8 cellular contexts compared by ENCODE assay signal in genomic region chr22:18056802-18057474, GRCh38. TPM values are rescaled to one million over a fixed set of nuclear protein-coding genes. Genes with fewer than 3 reads are reported as not detected.
DNase-seq lines count a peak whose midpoint lies in the region; ATAC-seq and TF ChIP-seq lines count a peak whose summit lies in the region.

No MANE protein-coding gene starts in this region.

- H3K4me3 Mint-ChIP-seq in T-helper 17 cell: no peak overlapping the region
- no peak overlapping the region for H3K4me3 Mint-ChIP-seq in CD4-positive, alpha-beta memory T cell

- H3K4me3 ChIP-seq in HCT116 (replicated peaks in 1 of 2; ENCODE audit: low read depth in 1 of 2, low read length in 2 of 2): no peak overlapping the region
- peak overlapping the region; percentile 18 for H3K4me3 ChIP-seq in parathyroid adenoma (ENCODE audit: low read depth, low read length)
- H3K4me3 ChIP-seq in PC-9: no peak overlapping the region
- no peak overlapping the region for H3K4me3 ChIP-seq in CD4-positive, alpha-beta memory T cell (ENCODE audit: low read length in 2 of 2)

- no peak overlapping the region for H2AFZ ChIP-seq in HCT116 (ENCODE audit: low read depth, low read length, poor library complexity, severe bottlenecking)
- H2AFZ ChIP-seq in parathyroid adenoma: peak overlapping the region; percentile 65
- H2AFZ ChIP-seq in PC-9: no peak overlapping the region

- H3K4me1 ChIP-seq in HCT116 (ENCODE audit: control insufficient read depth in 1 of 2, insufficient read depth in 2 of 2, low read length in 2 of 2): peaks cover 0 to 37% of the 10 kb centered on the region in 2 experiments; a peak in 3 of 4 replicates
- peaks cover 14% of the 10 kb centered on the region for H3K4me1 ChIP-seq in parathyroid adenoma
- H3K4me1 ChIP-seq in PC-9 (replicated peaks; ENCODE audit: insufficient read depth): peaks cover 17% of the 10 kb centered on the region
- H3K4me1 ChIP-seq in CD4-positive, alpha-beta memory T cell (ENCODE audit: insufficient read depth, low read length): no peaks in the 10 kb centered on the region

- no peaks in the 10 kb centered on the region for H4K20me1 ChIP-seq in HCT116 (ENCODE audit: insufficient read depth)
- no peaks in the 10 kb centered on the region for H4K20me1 ChIP-seq in PC-9 (ENCODE audit: insufficient read depth)

- peaks cover 28% of the 10 kb centered on the region for H3K27me3 Mint-ChIP-seq in T-helper 17 cell
- H3K27me3 Mint-ChIP-seq in CD4-positive, alpha-beta memory T cell: peaks cover 7 to 9% of the 10 kb centered on the region in 2 donors

- POLR2A ChIA-PET in HCT116 (lab: Charles Lee) (interaction anchor here (0.8 kb wide), 1 partner anchor 8 kb away, joined by 3 read pairs; no protein-coding TSS in a partner anchor), PC-9 (lab: Charles Lee; ENCODE audit: unreplicated experiment) (no interaction called here)
- POLR2A ChIA-PET in CD4-positive, alpha-beta memory T cell (lab: Charles Lee; ENCODE audit: partially characterized antibody): no interaction called here

- peaks cover 6% of the 10 kb centered on the region for H3K4me1 Mint-ChIP-seq in T-helper 17 cell
- no peaks in the 10 kb centered on the region for H3K4me1 Mint-ChIP-seq in CD4-positive, alpha-beta memory T cell

- no peak for TF ChIP-seq RAD21 in HCT116 (IDR thresholded peaks at IDR 0.05; ENCODE audit: low read depth)

- H3K9me3 ChIP-seq in HCT116 (ENCODE audit: control insufficient read depth in 1 of 2, insufficient read depth in 1 of 2, low read depth in 1 of 2, low read length in 2 of 2) (no peaks in the 10 kb centered on the region), T-helper 17 cell (ENCODE audit: control insufficient read depth, low read length, poor library complexity, severe bottlenecking) (no peaks in the 10 kb centered on the region), parathyroid adenoma (ENCODE audit: control insufficient read depth, low read length) (no peaks in the 10 kb centered on the region), PC-9 (ENCODE audit: insufficient read depth, low read depth) (no peaks in the 10 kb centered on the region)
- H3K9me3 ChIP-seq in CD4-positive, alpha-beta memory T cell (ENCODE audit: control insufficient read depth in 1 of 2, low read length in 2 of 2): no peaks in the 10 kb centered on the region

- no peaks in the 10 kb centered on the region for H3K27me3 ChIP-seq in HCT116 (ENCODE audit: insufficient read depth, low read length)
- no peaks in the 10 kb centered on the region for H3K27me3 ChIP-seq in parathyroid adenoma (ENCODE audit: control insufficient read depth, insufficient read depth, low read length)
- no peaks in the 10 kb centered on the region for H3K27me3 ChIP-seq in PC-9 (ENCODE audit: insufficient read depth, low read depth)
- H3K27me3 ChIP-seq in CD4-positive, alpha-beta memory T cell (ENCODE audit: insufficient read depth, low read length): no peaks in the 10 kb centered on the region

- intact Hi-C loops in HCT116 (cut with micrococcal nuclease) (no loop called here), PC-9 (cut with micrococcal nuclease; ENCODE audit: unreplicated experiment) (no loop called here)
- intact Hi-C loops in CD4-positive, alpha-beta memory T cell (cut with micrococcal nuclease): no loop called here

- no peaks in the 10 kb centered on the region; the same call in 1 of the 2 replicates for H3K9me2 ChIP-seq in HCT116 (ENCODE audit: insufficient read depth)
- no peaks in the 10 kb centered on the region for H3K9me2 ChIP-seq in PC-9 (ENCODE audit: insufficient read depth)

- TF ChIP-seq CTCF in GM13976 (IDR thresholded peaks at IDR 0.05; ENCODE audit: borderline replicate concordance, control extremely low read depth, extremely low read depth, insufficient read depth, missing control alignments): no peak
- no peak for TF ChIP-seq CTCF in HCT116 (IDR thresholded peaks at IDR 0.05 in 2 of 3, conservative IDR thresholded peaks at IDR 0.05 in 1 of 3; ENCODE audit: borderline replicate concordance in 1 of 3, insufficient read depth in 1 of 3, low read depth in 2 of 3, low read length in 2 of 3)
- TF ChIP-seq CTCF in parathyroid adenoma (IDR thresholded peaks at IDR 0.05): no peak
- TF ChIP-seq CTCF in PC-9 (conservative IDR thresholded peaks at IDR 0.05): no peak

- no peaks in the 10 kb centered on the region for H3K36me3 ChIP-seq in HCT116 (ENCODE audit: control insufficient read depth in 1 of 2, insufficient read depth in 2 of 2, low read length in 2 of 2)
- no peaks in the 10 kb centered on the region for H3K36me3 ChIP-seq in parathyroid adenoma (ENCODE audit: control insufficient read depth, insufficient read depth, low read length)
- H3K36me3 ChIP-seq in PC-9 (ENCODE audit: low read depth): no peaks in the 10 kb centered on the region
- H3K36me3 ChIP-seq in CD4-positive, alpha-beta memory T cell (ENCODE audit: insufficient read depth, low read length): no peaks in the 10 kb centered on the region

- no peaks in the 10 kb centered on the region for H3F3A ChIP-seq in PC-9 (ENCODE audit: insufficient read depth, low read depth)

- BruUV-seq in HCT116 (replicated peaks; lab: Mats Ljungman, UMichigan) (no TSS peak), PC-9 (replicated peaks; lab: Mats Ljungman, UMichigan) (no TSS peak)

- CTCF ChIA-PET in HCT116 (lab: Charles Lee) (interaction anchor here (0.6 kb wide), 1 partner anchor 15 kb away, joined by 3 read pairs; no protein-coding TSS in a partner anchor), PC-9 (lab: Charles Lee) (no interaction called here)
- CTCF ChIA-PET in CD4-positive, alpha-beta memory T cell (lab: Charles Lee; ENCODE audit: partially characterized antibody): interaction anchor here (2.0 to 2.3 kb wide), 2 partner anchors 19 to 227 kb away, joined by 5 to 8 read pairs; no protein-coding TSS in a partner anchor

- ATAC-seq in HCT116 (no peak), T-helper 17 cell (peak; percentile 66)

- peak; percentile 63 for DNase-seq in GM13976 (ENCODE audit: low spot score)
- DNase-seq in HCT116 (ENCODE audit: low read depth, low spot score): no peak
- no peak for DNase-seq in T-helper 17 cell
- DNase-seq in PC-9: no peak
- no peak for DNase-seq in NCI-H2227 (lab: John Stamatoyannopoulos, UW; ENCODE audit: unreplicated experiment)
- no peak for DNase-seq in glomerular visceral epithelial cell (ENCODE audit: extremely low spot score)
- DNase-seq in CD4-positive, alpha-beta memory T cell: no peak

- in situ Hi-C loops in GM13976 (cut with MboI; ENCODE audit: low sequenced_read_pairs, unreplicated experiment): no loop called here

- RAD21 ChIA-PET in HCT116 (lab: Charles Lee; ENCODE audit: low non-redundant PET in 1 of 2, low total read pairs in 2 of 2, uncharacterized antibody in 2 of 2, unreplicated experiment in 2 of 2): no interaction called here

- H3K9ac ChIP-seq in HCT116 (ENCODE audit: low read length): no peak overlapping the region; the same call in 1 of the 2 replicates
- no peak overlapping the region for H3K9ac ChIP-seq in parathyroid adenoma

- H3K4me2 ChIP-seq in HCT116 (ENCODE audit: low read length) (peak overlapping the region; percentile 31), parathyroid adenoma (ENCODE audit: low read length) (peak overlapping the region; percentile 50), PC-9 (no peak overlapping the region)

- H3K27ac ChIP-seq in HCT116 (ENCODE audit: low read depth, low read length) (no peak overlapping the region), parathyroid adenoma (peak overlapping the region; percentile 66), PC-9 (no peak overlapping the region)
- H3K27ac ChIP-seq in CD4-positive, alpha-beta memory T cell (ENCODE audit: low read depth, low read length): no peak overlapping the region

- peak overlapping the region; percentile 54 for H3K27ac Mint-ChIP-seq in T-helper 17 cell
- no peak overlapping the region for H3K27ac Mint-ChIP-seq in CD4-positive, alpha-beta memory T cell

- TF ChIP-seq POLR2A in HCT116 (IDR thresholded peaks at IDR 0.05; ENCODE audit: borderline replicate concordance, extremely low read depth, insufficient read depth, insufficient read length): no peak

- H3K9me3 Mint-ChIP-seq in CD4-positive, alpha-beta memory T cell: peaks cover 0 to 1% (median 0%) of the 10 kb centered on the region in 8 donors

- H3K36me3 Mint-ChIP-seq in T-helper 17 cell (ENCODE audit: low read depth): peaks cover 2% of the 10 kb centered on the region
- H3K36me3 Mint-ChIP-seq in CD4-positive, alpha-beta memory T cell: no peaks in the 10 kb centered on the region

- no peaks in the 10 kb centered on the region for H3K79me2 ChIP-seq in HCT116 (ENCODE audit: insufficient read depth, low read length)
- no peaks in the 10 kb centered on the region for H3K79me2 ChIP-seq in parathyroid adenoma
- no peaks in the 10 kb centered on the region for H3K79me2 ChIP-seq in PC-9 (ENCODE audit: low read depth)

TF ChIP-seq in HCT116, 20 proteins besides CTCF, POLR2A, EP300 and RAD21:
- TF ChIP-seq FOSL1 (IDR thresholded peaks at IDR 0.05; ENCODE audit: low read depth): no peak
- no peak for TF ChIP-seq CBX3 (IDR thresholded peaks at IDR 0.05; ENCODE audit: low read depth)
- no peak for TF ChIP-seq JUND (IDR thresholded peaks at IDR 0.05)
- no peak for TF ChIP-seq ELF1 (IDR thresholded peaks at IDR 0.05; ENCODE audit: borderline replicate concordance, low read depth)
- TF ChIP-seq CEBPB (IDR thresholded peaks at IDR 0.05; ENCODE audit: low read depth): no peak
- TF ChIP-seq YY1 (IDR thresholded peaks at IDR 0.05; ENCODE audit: extremely low read depth, insufficient replicate concordance, low read depth, low read length): no peak
- no peak for TF ChIP-seq SP1 (IDR thresholded peaks at IDR 0.05; ENCODE audit: low read depth)
- no peak for TF ChIP-seq SRF (IDR thresholded peaks at IDR 0.05; ENCODE audit: low read depth)
- no peak for TF ChIP-seq ZNF274 (IDR thresholded peaks at IDR 0.05; ENCODE audit: low read depth, low read length)
- TF ChIP-seq EZH2phosphoT487 (IDR thresholded peaks at IDR 0.05; ENCODE audit: borderline replicate concordance): no peak
- TF ChIP-seq ZFX (IDR thresholded peaks at IDR 0.05): no peak

RNA-seq across cellular contexts. Expression of gene PEX26, which starts 20.9 kb away (rescaled TPM):
- total RNA-seq in HCT116 (2021; ENCODE audit: unreplicated experiment) (26.4 TPM), T-helper 17 cell (10 to 100 TPM; 28.4 to 37.3 TPM), PC-9 (2021) (30.0 and 36.2 TPM in 2 replicates)
- 13.0 and 14.9 TPM in 2 replicates for polyA plus RNA-seq in HCT116 (2012)
- total RNA-seq in CD4-positive, alpha-beta memory T cell: 10 to 100 TPM; 39.1 to 39.6 TPM
- polyA plus RNA-seq in CD4-positive, alpha-beta memory T cell: 1 to 10 TPM; 1.4 to 6.3 TPM

RNA-seq across cellular contexts. Expression of gene MICAL3, which starts 32.6 kb away (rescaled TPM):
- total RNA-seq in HCT116 (2021; ENCODE audit: unreplicated experiment) (30.8 TPM), T-helper 17 cell (10 to 100 TPM; 28.9 to 37.0 TPM), PC-9 (2021) (23.8 and 27.4 TPM in 2 replicates)
- 12.7 and 14.8 TPM in 2 replicates for polyA plus RNA-seq in HCT116 (2012)
- 10 to 100 TPM; 25.9 to 28.9 TPM for total RNA-seq in CD4-positive, alpha-beta memory T cell
- 1 to 10 TPM in 1 of 2 donors, under 1 TPM in 1; 0.97 to 2.9 TPM for polyA plus RNA-seq in CD4-positive, alpha-beta memory T cell

RNA-seq across cellular contexts. Expression of gene TUBA8, which starts 53.7 kb away (rescaled TPM):
- total RNA-seq in HCT116 (2021; ENCODE audit: unreplicated experiment) (2.3 TPM), T-helper 17 cell (10 to 100 TPM in 1 of 2 donors, 1 to 10 TPM in 1; 2.3 to 27.0 TPM), PC-9 (2021) (0.72 TPM in 1 of 2 replicates, not detected in the other)
- 0.91 and 1.1 TPM in 2 replicates for polyA plus RNA-seq in HCT116 (2012)
- total RNA-seq in CD4-positive, alpha-beta memory T cell: 1 to 10 TPM; 1.9 to 2.7 TPM
- 1 to 10 TPM in 1 of 2 donors, under 1 TPM in 1; 0.33 to 1.0 TPM for polyA plus RNA-seq in CD4-positive, alpha-beta memory T cell
